ENCODE assay signal across 8 cellular contexts in genomic region chr20:45823949-45824835, GRCh38. TPM values are rescaled to one million over a fixed set of nuclear protein-coding genes. Genes with fewer than 3 reads are reported as not detected.
DNase-seq lines count a peak whose midpoint lies in the region; FAIRE-seq and TF ChIP-seq lines count a peak whose summit lies in the region.

No MANE protein-coding gene starts in this region.

- H3K4me3 Mint-ChIP-seq in T-helper 1 cell treated with Interleukin-12 subunit alpha and Interleukin-12 subunit beta and Interleukin-4 antibody, amounts not matched to agents 30 μg/mL and 1 μg/mL, for 36 hours, result peak overlapping the region; percentile 70
- peak overlapping the region in 3 of 5 experiments; percentile 11 to 83 (median 74) for H3K4me3 Mint-ChIP-seq in brain

- TF ChIP-seq CTCF in brain (conservative IDR thresholded peaks at IDR 0.05) (peak; percentile 20 to 46), kidney epithelial cell (IDR thresholded peaks at IDR 0.05; ENCODE audit: insufficient read depth, low read length, poor library complexity, severe bottlenecking) (peak; percentile 53)

- no peak overlapping the region for H3K27ac Mint-ChIP-seq in T-helper 1 cell treated with Interleukin-12 subunit alpha and Interleukin-12 subunit beta and Interleukin-4 antibody, amounts not matched to agents 30 μg/mL and 1 μg/mL, for 36 hours
- peak overlapping the region in 1 of 5 experiments; percentile 87 for H3K27ac Mint-ChIP-seq in brain

- peaks cover 44% of the 10 kb centered on the region for H3K27me3 Mint-ChIP-seq in T-helper 1 cell treated with Interleukin-12 subunit alpha and Interleukin-12 subunit beta and Interleukin-4 antibody, amounts not matched to agents 30 μg/mL and 1 μg/mL, for 36 hours (ENCODE audit: low read depth)
- peaks cover 18% of the 10 kb centered on the region for H3K27me3 Mint-ChIP-seq in brain

- peaks cover 18% of the 10 kb centered on the region for H3K27me3 ChIP-seq in kidney epithelial cell (ENCODE audit: control insufficient read depth, insufficient read depth, low read length)

- peaks cover 2% of the 10 kb centered on the region for H3K36me3 Mint-ChIP-seq in T-helper 1 cell treated with Interleukin-12 subunit alpha and Interleukin-12 subunit beta and Interleukin-4 antibody, amounts not matched to agents 30 μg/mL and 1 μg/mL, for 36 hours (ENCODE audit: low read depth)
- H3K36me3 Mint-ChIP-seq in brain, result no peaks in the 10 kb centered on the region

- no peaks in the 10 kb centered on the region for H3K9me3 Mint-ChIP-seq in T-helper 1 cell treated with Interleukin-12 subunit alpha and Interleukin-12 subunit beta and Interleukin-4 antibody, amounts not matched to agents 30 μg/mL and 1 μg/mL, for 36 hours
- peaks cover 0 to 2% (median 0%) of the 10 kb centered on the region in 5 experiments for H3K9me3 Mint-ChIP-seq in brain

- peaks cover 16% of the 10 kb centered on the region for H3K4me1 Mint-ChIP-seq in T-helper 1 cell treated with Interleukin-12 subunit alpha and Interleukin-12 subunit beta and Interleukin-4 antibody, amounts not matched to agents 30 μg/mL and 1 μg/mL, for 36 hours (ENCODE audit: low read depth)
- H3K4me1 Mint-ChIP-seq in brain, result peaks cover 31% of the 10 kb centered on the region

- H3K36me3 ChIP-seq in kidney epithelial cell (ENCODE audit: control insufficient read depth, insufficient read depth, low read length), result no peaks in the 10 kb centered on the region

- no peak overlapping the region for H3K4me3 ChIP-seq in kidney epithelial cell (ENCODE audit: low read depth, low read length)

- FAIRE-seq in RCC 7860 (lab: Jason Lieb, UNC), result no peak

- peak; percentile 25 for DNase-seq in SIG-M5 treated with dmso at 0.1 percent for 504 hours (lab: John Stamatoyannopoulos, UW; ENCODE audit: unreplicated experiment)
- no peak for DNase-seq in SIG-M5 (lab: John Stamatoyannopoulos, UW)
- DNase-seq in kidney epithelial cell (ENCODE audit: low read depth), result no peak
- DNase-seq in stimulated activated CD4-positive, alpha-beta T cell treated with anti-CD3 and anti-CD28 coated beads, TNF-alpha, amount 100 ng/mL, for 24 hours (ENCODE audit: low read depth in 3 of 3), result peak in 2 of 3 experiments; percentile 22 to 44
- DNase-seq in islet precursor cell, result no peak
- DNase-seq in RCC 7860 (ENCODE audit: low spot score), result no peak

RNA-seq across cellular contexts. Expression of gene TNNC2, which starts 2.9 kb away (rescaled TPM):
- 2.9 TPM for polyA plus RNA-seq in brain (ENCODE audit: insufficient read depth, low read depth, low replicate concordance)
- not detected in 2 replicates for total RNA-seq in kidney epithelial cell

RNA-seq across cellular contexts. Expression of gene SNX21, which starts 9.4 kb away (rescaled TPM):
- polyA plus RNA-seq in brain (ENCODE audit: insufficient read depth, low read depth, low replicate concordance), result 18.8 TPM
- total RNA-seq in kidney epithelial cell, result 24.7 and 28.4 TPM in 2 replicates

RNA-seq across cellular contexts. Expression of gene UBE2C, which starts 11.7 kb away (rescaled TPM):
- polyA plus RNA-seq in brain (ENCODE audit: insufficient read depth, low read depth, low replicate concordance), result 383 TPM
- 25.9 and 31.3 TPM in 2 replicates for total RNA-seq in kidney epithelial cell

RNA-seq across cellular contexts. Expression of gene DNTTIP1, which starts 32.4 kb away (rescaled TPM):
- polyA plus RNA-seq in brain (ENCODE audit: insufficient read depth, low read depth, low replicate concordance), result 70.6 TPM
- 46.7 and 48.2 TPM in 2 replicates for total RNA-seq in kidney epithelial cell

RNA-seq across cellular contexts. Expression of gene WFDC3, which starts 32.5 kb away (rescaled TPM):
- polyA plus RNA-seq in brain (ENCODE audit: insufficient read depth, low read depth, low replicate concordance), result 2.3 TPM
- total RNA-seq in kidney epithelial cell, result not detected in 2 replicates

Comparison
In these comparisons a context has a peak if more than half of its experiments do, and no peak if none do; other contexts are left out.
1. DNase-seq: peak in SIG-M5 treated with dmso at 0.1 percent for 504 hours (single experiment) and stimulated activated CD4-positive, alpha-beta T cell treated with anti-CD3 and anti-CD28 coated beads, TNF-alpha, amount 100 ng/mL, for 24 hours (2 of 3); none in SIG-M5 (single experiment), kidney epithelial cell (single experiment), islet precursor cell (single experiment) and RCC 7860 (single experiment).